ENCODE assay signal across 2 cellular contexts in genomic region chr7:134616611-134617010, GRCh38.
TF ChIP-seq lines count a peak whose summit lies in the region.

No MANE protein-coding gene starts in this region.

TF ChIP-seq in HepG2, 621 proteins besides CTCF, POLR2A, EP300 and RAD21:
- TF ChIP-seq MAFF (IDR thresholded peaks at IDR 0.05; ENCODE audit: low read depth, low read length) (0 out of 2 replicates have a peak, but pooled peaks have one; percentile 34), PHF20 (CRISPR knock-in tag; IDR thresholded peaks at IDR 0.05) (no peak), MLLT10 (CRISPR knock-in tag; IDR thresholded peaks at IDR 0.05) (no peak), MAFK (conservative IDR thresholded peaks at IDR 0.05 in 1 of 2, IDR thresholded peaks at IDR 0.05 in 1 of 2; ENCODE audit: low read length in 2 of 2) (peak; percentile 28 to 45; a peak in 2 of 4 replicates), PITX1 (CRISPR knock-in tag; IDR thresholded peaks at IDR 0.05) (no peak)

TF ChIP-seq in IMR-90, 13 proteins besides CTCF, POLR2A, EP300 and RAD21:
- TF ChIP-seq MXI1 (IDR thresholded peaks at IDR 0.05; ENCODE audit: borderline replicate concordance, low read depth, low read length) (no peak), NFE2L2 (IDR thresholded peaks at IDR 0.05; ENCODE audit: low read depth, low read length) (no peak), ELK1 (IDR thresholded peaks at IDR 0.05; ENCODE audit: borderline replicate concordance, low read depth, low read length) (no peak), SMC3 (IDR thresholded peaks at IDR 0.05; ENCODE audit: low read depth, low read length) (no peak), FOS (IDR thresholded peaks at IDR 0.05; ENCODE audit: low read depth, low read length) (no peak), CEBPB (IDR thresholded peaks at IDR 0.05; ENCODE audit: low read depth, low read length) (no peak), RCOR1 (IDR thresholded peaks at IDR 0.05; ENCODE audit: insufficient replicate concordance, low read length) (no peak), MAFK (IDR thresholded peaks at IDR 0.05; ENCODE audit: low read depth, low read length) (no peak; the same call in 1 of the 2 replicates), BHLHE40 (IDR thresholded peaks at IDR 0.05; ENCODE audit: low read depth, low read length) (no peak), RFX5 (IDR thresholded peaks at IDR 0.05; ENCODE audit: low read depth, low read length) (no peak), MAZ (IDR thresholded peaks at IDR 0.05; ENCODE audit: borderline replicate concordance, low read depth, low read length) (no peak), USF2 (IDR thresholded peaks at IDR 0.05; ENCODE audit: low read depth, low read length) (no peak), CHD1 (IDR thresholded peaks at IDR 0.05; ENCODE audit: low read depth, low read length) (no peak)
